25 cellular contexts compared by ENCODE assay signal in the genomic region with DNA sequence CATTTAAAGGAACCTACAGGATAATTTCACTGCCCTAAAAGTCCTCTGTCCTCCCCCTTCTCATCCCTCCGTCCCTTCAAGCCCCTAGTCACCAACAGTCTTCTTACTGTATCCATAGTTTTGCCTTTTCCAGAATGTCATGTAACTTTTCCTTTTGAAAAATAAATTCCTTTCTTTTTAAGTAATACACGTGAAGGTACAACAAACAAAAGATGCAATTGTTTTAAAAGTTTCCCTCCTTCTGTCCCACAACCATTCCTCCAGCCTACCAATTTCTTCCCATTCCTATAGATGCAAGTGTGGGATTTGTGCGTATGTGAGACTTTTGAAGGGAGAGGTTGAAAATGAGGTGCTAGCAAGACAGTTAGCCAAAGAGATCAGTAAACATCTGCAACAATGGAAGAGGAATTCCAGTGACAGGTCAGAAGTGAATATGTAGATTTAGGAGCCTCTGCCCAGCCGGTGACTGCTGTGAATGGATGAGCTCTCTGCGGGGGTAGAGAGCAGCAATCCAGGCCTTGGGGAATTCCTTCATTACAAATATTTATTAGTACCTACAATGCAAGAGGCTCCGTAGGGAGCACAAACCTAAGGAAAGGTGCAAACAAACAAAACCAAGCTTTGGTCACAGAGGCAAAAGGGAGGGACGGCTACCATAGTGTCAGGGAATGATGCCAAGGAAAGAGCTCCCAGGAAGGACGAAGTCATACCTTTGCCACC.
DNase-seq lines count a peak whose midpoint lies in the region; ATAC-seq, FAIRE-seq and TF ChIP-seq lines count a peak whose summit lies in the region.
"Had no signal": no experiment of that assay in that cellular context is flagged by ENCODE, and none has a peak within 500 bp of the region (broad histone marks: within the 10 kb centered on the region; RNA-seq: fewer than 3 reads in every experiment).

No MANE protein-coding gene starts in this region.

- H3K4me1 ChIP-seq in HAP-1 (peaks cover 39% of the 10 kb centered on the region), iPS-18a (ENCODE audit: control insufficient read depth, low read depth, low read length) (peaks cover 56% of the 10 kb centered on the region), parathyroid adenoma (peaks cover 26% of the 10 kb centered on the region)
- H3K4me1 ChIP-seq: gastrocnemius medialis, prostate gland had no signal

- TF ChIP-seq CTCF in parathyroid adenoma (IDR thresholded peaks at IDR 0.05): no peak

- H3K27me3 ChIP-seq in HAP-1 (ENCODE audit: low read depth) (no peaks in the 10 kb centered on the region), iPS-18a (ENCODE audit: control insufficient read depth, insufficient read depth, low read length) (no peaks in the 10 kb centered on the region), parathyroid adenoma (ENCODE audit: control insufficient read depth, insufficient read depth, low read length) (no peaks in the 10 kb centered on the region)
- H3K27me3 ChIP-seq: esophagus squamous epithelium, gastrocnemius medialis had no signal

- no peaks in the 10 kb centered on the region for H3K79me2 ChIP-seq in parathyroid adenoma

- ATAC-seq in GM21360 (IDR thresholded peaks at IDR 0.05; ENCODE audit: unreplicated experiment): no peak
- ATAC-seq: gastrocnemius medialis; left colon; natural killer cell treated with Interleukin-12 subunit alpha and Interleukin-12 subunit beta and Interleukin-15 and Interleukin-18, amount 100 ng/mL, for 72 hours; stimulated activated naive B cell treated with anti-CD40 and anti-IgM and Interleukin-4, amounts not matched to agents 10 μg/mL and 1 μg/mL and 100 μg/mL, for 72 hours had no signal

- in situ Hi-C loops in HAP-1 (cut with MboI; ENCODE audit: low sequenced_read_pairs): no loop called here

- H3K9me3 ChIP-seq in HAP-1 (no peaks in the 10 kb centered on the region), iPS-18a (ENCODE audit: control insufficient read depth, low read depth, low read length) (no peaks in the 10 kb centered on the region), parathyroid adenoma (ENCODE audit: control insufficient read depth, low read length) (no peaks in the 10 kb centered on the region)
- H3K9me3 ChIP-seq: esophagus squamous epithelium, gastrocnemius medialis, prostate gland, SK-N-SH, thoracic aorta had no signal

- H3K36me3 ChIP-seq in HAP-1 (replicated peaks) (no peaks in the 10 kb centered on the region), iPS-18a (ENCODE audit: control insufficient read depth, low read depth, low read length) (no peaks in the 10 kb centered on the region), parathyroid adenoma (ENCODE audit: control insufficient read depth, insufficient read depth, low read length) (no peaks in the 10 kb centered on the region)
- H3K36me3 ChIP-seq: esophagus squamous epithelium, gastrocnemius medialis, prostate gland, thoracic aorta had no signal

- peak overlapping the region; percentile 90 for H3K27ac ChIP-seq in iPS-18a (ENCODE audit: low read length)
- H3K27ac ChIP-seq in parathyroid adenoma: peak overlapping the region; percentile 20
- H3K27ac ChIP-seq: esophagus squamous epithelium, gastrocnemius medialis, prostate gland, thoracic aorta had no signal

- no peak overlapping the region for H3K4me3 ChIP-seq in HAP-1
- peak overlapping the region; percentile 34 for H3K4me3 ChIP-seq in iPS-18a (ENCODE audit: low read length)
- no peak overlapping the region for H3K4me3 ChIP-seq in parathyroid adenoma (ENCODE audit: low read depth, low read length)
- H3K4me3 ChIP-seq: esophagus squamous epithelium, gastrocnemius medialis, prostate gland, thoracic aorta had no signal

- FAIRE-seq in TTC549 (lab: Jason Lieb, UNC): peak; percentile 80

- peak overlapping the region; percentile 61 for H2AFZ ChIP-seq in parathyroid adenoma

- no peak overlapping the region for H3K4me2 ChIP-seq in parathyroid adenoma (ENCODE audit: low read length)
- H3K4me2 ChIP-seq: SK-N-SH had no signal

- DNase-seq in HAP-1 (ENCODE audit: low spot score in 2 of 2) (peak; percentile 54 to 57), T-helper 1 cell (no peak), Ammon's horn (ENCODE audit: low spot score) (no peak), NCI-H2196 (lab: John Stamatoyannopoulos, UW; ENCODE audit: unreplicated experiment) (no peak)
- DNase-seq: activated naive CD8-positive, alpha-beta T cell treated with anti-CD3 and anti-CD28 coated beads for 36 hours; CD4-positive, CD25-positive, alpha-beta regulatory T cell; DMS 273 treated with DMSO at 0.1 percent for 48 hours; esophagus squamous epithelium; gastrocnemius medialis; GDM1; hippocampal formation; left colon; midbrain; NCI-H524 treated with DMSO at 0.1 percent for 48 hours; RPMI8226; SK-N-SH; stimulated activated CD4-positive, alpha-beta T cell treated with anti-CD3 and anti-CD28 coated beads, Interleukin-2, amount 100 ng/mL, for 24 hours; stimulated activated naive B cell treated with anti-CD40 and anti-IgM and Interleukin-4, amounts not matched to agents 10 μg/mL and 1 μg/mL and 100 μg/mL, for 72 hours had no signal

- H3K9ac ChIP-seq in iPS-18a (ENCODE audit: low read length): peak overlapping the region; percentile 53
- H3K9ac ChIP-seq in parathyroid adenoma: no peak overlapping the region
- H3K9ac ChIP-seq: SK-N-SH had no signal

Comparison
In these comparisons a context has a peak if more than half of its experiments do, and no peak if none do; other contexts are left out.
1. DNase-seq: peak in HAP-1 (2 of 2); none in T-helper 1 cell (0 of 5), Ammon's horn (single experiment) and NCI-H2196 (single experiment).